ENCODE assay signal across 8 cellular contexts in genomic region chr17:49967621-49968379, GRCh38. TPM values are rescaled to one million over a fixed set of nuclear protein-coding genes. Genes with fewer than 3 reads are reported as not detected.
DNase-seq lines count a peak whose midpoint lies in the region; ATAC-seq and TF ChIP-seq lines count a peak whose summit lies in the region.

No MANE protein-coding gene starts in this region.

- no peaks in the 10 kb centered on the region for H3K9me2 ChIP-seq in OCI-LY1 (ENCODE audit: low read depth, low read length)

- peaks cover 34% of the 10 kb centered on the region for H3K4me1 Mint-ChIP-seq in endodermal cell

- H3K9me3 ChIP-seq in ES-I3 (ENCODE audit: control insufficient read depth, insufficient read depth, low read length) (no peaks in the 10 kb centered on the region), OCI-LY1 (ENCODE audit: low read length) (no peaks in the 10 kb centered on the region), endodermal cell (ENCODE audit: control insufficient read depth, low read length) (no peaks in the 10 kb centered on the region), trophoblast cell (ENCODE audit: insufficient read depth, low read depth, low read length) (peaks cover 9% of the 10 kb centered on the region)

- no peaks in the 10 kb centered on the region for H4K20me1 ChIP-seq in OCI-LY1 (ENCODE audit: insufficient read depth, low read length)

- H3K27me3 ChIP-seq in OCI-LY1 (ENCODE audit: insufficient read depth, low read length) (peaks cover 9% of the 10 kb centered on the region; the same call in 1 of the 2 replicates), endodermal cell (ENCODE audit: control insufficient read depth, insufficient read depth, low read length, poor library complexity, severe bottlenecking) (peaks cover 100% of the 10 kb centered on the region), trophoblast cell (ENCODE audit: insufficient read depth, low read length) (peaks cover 83% of the 10 kb centered on the region)

- H3K4me3 ChIP-seq in OCI-LY1 (ENCODE audit: low read depth, low read length, poor library complexity, severe bottlenecking) (peak overlapping the region; percentile 81), endodermal cell (ENCODE audit: low read length) (peak overlapping the region; percentile 77), trophoblast cell (ENCODE audit: low read depth, low read length) (no peak overlapping the region)

- H2BK5ac ChIP-seq in trophoblast cell (ENCODE audit: low read depth, low read length, poor library complexity): no peak overlapping the region

- no peak overlapping the region for H3K18ac ChIP-seq in trophoblast cell (ENCODE audit: low read length)

- H3K36me3 ChIP-seq in ES-I3 (ENCODE audit: insufficient read depth, low read length): no peaks in the 10 kb centered on the region
- H3K36me3 ChIP-seq in OCI-LY1 (ENCODE audit: insufficient read depth, low read length): no peaks in the 10 kb centered on the region
- H3K36me3 ChIP-seq in endodermal cell (ENCODE audit: control insufficient read depth, insufficient read depth, low read length): no peaks in the 10 kb centered on the region
- H3K36me3 ChIP-seq in trophoblast cell (ENCODE audit: control insufficient read depth in 1 of 2, insufficient read depth in 2 of 2, low read length in 2 of 2): no peaks in the 10 kb centered on the region

- WGBS in endodermal cell (ENCODE audit: insufficient coverage in 1 of 2, insufficient read length in 1 of 2), 2 experiments: 6 to 18% methylated on average over 4 to 9 of the region's 9 CpGs
- WGBS in trophoblast cell (ENCODE audit: extremely low coverage, insufficient coverage, insufficient read length): no CpG with 5 or more reads among the region's 9 CpGs

- H2AK5ac ChIP-seq in trophoblast cell (ENCODE audit: low read length): no peak overlapping the region

- no peak for ATAC-seq in GM18520 (IDR thresholded peaks at IDR 0.05; ENCODE audit: unreplicated experiment)

- H4K12ac ChIP-seq in trophoblast cell (ENCODE audit: low read depth, low read length): no peak overlapping the region

- H3K4me1 ChIP-seq in ES-I3 (ENCODE audit: insufficient read depth, low read length) (peaks cover 33% of the 10 kb centered on the region; the same call in 1 of the 2 replicates), OCI-LY1 (ENCODE audit: insufficient read depth, low read length, severe bottlenecking) (peaks cover 11% of the 10 kb centered on the region), endodermal cell (ENCODE audit: control insufficient read depth, insufficient read depth, low read length) (peaks cover 7% of the 10 kb centered on the region), trophoblast cell (ENCODE audit: control insufficient read depth in 1 of 2, insufficient read depth in 2 of 2, low read length in 2 of 2) (peaks cover 34 to 39% of the 10 kb centered on the region in 2 experiments)

- H2AFZ ChIP-seq in OCI-LY1 (ENCODE audit: low read length) (no peak overlapping the region), trophoblast cell (ENCODE audit: insufficient read depth, low read length, poor library complexity) (no peak overlapping the region)

- no peak for DNase-seq in endodermal cell
- DNase-seq in trophoblast cell: no peak
- DNase-seq in stimulated activated naive CD4-positive, alpha-beta T cell treated with Interleukin-2 at 50 U/mL for 16 hours (lab: John Stamatoyannopoulos, UW): no peak
- no peak for DNase-seq in SIG-M5 treated with dmso at 0.1 percent for 504 hours (lab: John Stamatoyannopoulos, UW; ENCODE audit: unreplicated experiment)
- no peak for DNase-seq in central memory CD4-positive, alpha-beta T cell

- no peaks in the 10 kb centered on the region for H3K36me3 Mint-ChIP-seq in endodermal cell (ENCODE audit: low read depth)

- H3K27ac Mint-ChIP-seq in endodermal cell: no peak overlapping the region

- no peak overlapping the region for H2BK12ac ChIP-seq in trophoblast cell (ENCODE audit: low read length)

- H4K8ac ChIP-seq in trophoblast cell (ENCODE audit: low read depth, low read length): peak overlapping the region; percentile 74

- no peak overlapping the region for H3K23ac ChIP-seq in trophoblast cell (ENCODE audit: low read length)

- H3K27ac ChIP-seq in OCI-LY1 (ENCODE audit: low read depth, low read length, poor library complexity, severe bottlenecking) (no peak overlapping the region), endodermal cell (ENCODE audit: low read depth, low read length) (no peak overlapping the region), trophoblast cell (ENCODE audit: low read depth, low read length) (no peak overlapping the region)

- no peaks in the 10 kb centered on the region; the same call in 1 of the 2 replicates for H3F3A ChIP-seq in OCI-LY1 (ENCODE audit: insufficient read depth, low read length)

- H3K27me3 Mint-ChIP-seq in endodermal cell (ENCODE audit: insufficient read depth): peaks cover 98% of the 10 kb centered on the region

- peak overlapping the region; percentile 58 for H4K91ac ChIP-seq in trophoblast cell (ENCODE audit: low read depth, low read length)

- no peaks in the 10 kb centered on the region for H3K9me3 Mint-ChIP-seq in endodermal cell

- H3K4me2 ChIP-seq in OCI-LY1 (ENCODE audit: low read length) (peak overlapping the region; percentile 97), trophoblast cell (ENCODE audit: low read length) (peak overlapping the region; percentile 95)

- no peak for TF ChIP-seq CTCF in OCI-LY1 (IDR thresholded peaks at IDR 0.05; ENCODE audit: low read length)
- no peak for TF ChIP-seq CTCF in endodermal cell (conservative IDR thresholded peaks at IDR 0.05)

- H3K79me1 ChIP-seq in trophoblast cell (ENCODE audit: low read length): peaks cover 21% of the 10 kb centered on the region

- H3K9ac ChIP-seq in ES-I3 (ENCODE audit: low read depth, low read length) (peak overlapping the region; percentile 83; the same call in 1 of the 2 replicates), OCI-LY1 (ENCODE audit: low read length) (no peak overlapping the region; the same call in 1 of the 2 replicates), endodermal cell (ENCODE audit: extremely low read depth, low read length, poor library complexity, severe bottlenecking) (no peak overlapping the region), trophoblast cell (ENCODE audit: low read length) (no peak overlapping the region)

- H2BK120ac ChIP-seq in trophoblast cell (ENCODE audit: insufficient read depth, low read length, poor library complexity): peak overlapping the region; percentile 26

- H3K14ac ChIP-seq in trophoblast cell (ENCODE audit: low read length): peak overlapping the region; percentile 9

- H3K4me3 Mint-ChIP-seq in endodermal cell: peak overlapping the region; percentile 77

- H3K4ac ChIP-seq in trophoblast cell (ENCODE audit: low read depth, low read length): no peak overlapping the region

- no peaks in the 10 kb centered on the region for H3K79me2 ChIP-seq in OCI-LY1 (ENCODE audit: insufficient read depth, low read length)
- no peaks in the 10 kb centered on the region for H3K79me2 ChIP-seq in trophoblast cell (ENCODE audit: control insufficient read depth, insufficient read depth, low read length, poor library complexity)

RNA-seq across cellular contexts. Expression of gene DLX4, which starts 1.2 kb away (rescaled TPM):
- total RNA-seq in endodermal cell: 1 to 10 TPM; 1.6 to 2.1 TPM
- 0.64 TPM for polyA plus RNA-seq in endodermal cell (2013, experiment 1 of 2)
- 0.79 TPM for polyA plus RNA-seq in endodermal cell (2013, experiment 2 of 2)
- 11.8 and 12.7 TPM in 2 replicates for polyA plus RNA-seq in trophoblast cell (2013)

RNA-seq across cellular contexts. Expression of gene DLX3, which starts 27.2 kb away (rescaled TPM):
- total RNA-seq in endodermal cell: 1 to 10 TPM in 1 of 2 donors, under 1 TPM in 1; 0.58 to 1.4 TPM
- 1.2 TPM for polyA plus RNA-seq in endodermal cell (2013, experiment 1 of 2)
- polyA plus RNA-seq in endodermal cell (2013, experiment 2 of 2): 1.5 TPM
- 113 and 120 TPM in 2 replicates for polyA plus RNA-seq in trophoblast cell (2013)
